Comparison of ENCODE assay signal across 7 cellular contexts in the genomic region with DNA sequence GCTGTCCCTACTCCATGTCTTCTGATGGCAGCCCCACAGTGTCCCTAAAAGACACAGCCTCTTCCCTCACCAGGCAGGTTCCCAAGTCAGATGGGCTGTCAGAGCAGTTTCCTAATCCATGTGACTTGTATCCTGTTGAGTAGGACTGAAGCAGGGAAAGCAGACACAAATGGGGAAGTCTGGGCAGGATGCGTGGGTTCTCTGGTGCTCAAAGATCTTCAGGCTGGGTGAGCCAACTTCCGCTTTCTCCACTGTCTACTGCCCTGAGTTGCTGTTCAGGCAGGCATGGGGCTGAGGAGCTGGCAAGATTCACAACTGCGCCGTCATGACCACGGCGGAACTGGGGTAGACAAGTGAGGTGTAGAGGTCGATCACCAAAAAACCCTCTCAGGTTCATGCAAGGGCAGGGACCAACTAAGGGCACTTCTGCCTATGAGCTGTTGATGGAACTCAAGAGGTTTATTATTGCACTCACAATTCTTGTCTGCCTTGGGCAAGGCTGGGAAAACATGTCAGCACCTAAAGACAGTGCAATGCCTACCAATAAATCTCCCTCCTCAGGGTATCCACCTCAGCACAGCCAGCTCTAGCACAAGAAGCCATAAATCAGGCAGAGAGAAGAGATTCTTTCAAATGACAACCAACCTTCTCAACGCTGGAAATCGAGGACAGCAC.
DNase-seq lines count a peak whose midpoint lies in the region; ATAC-seq and TF ChIP-seq lines count a peak whose summit lies in the region.

No MANE protein-coding gene starts in this region.

- ATAC-seq in GM19438 (IDR thresholded peaks at IDR 0.05; ENCODE audit: low read depth, unreplicated experiment) = peak; percentile 54
- peak; percentile 65 for ATAC-seq in HG03460 (IDR thresholded peaks at IDR 0.05; ENCODE audit: unreplicated experiment)
- no peak for ATAC-seq in HG03520 (IDR thresholded peaks at IDR 0.05; ENCODE audit: unreplicated experiment)

- H3K36me3 Mint-ChIP-seq in nephron (ENCODE audit: low read depth) = no peaks in the 10 kb centered on the region

- no peak for TF ChIP-seq CTCF in nephron (IDR thresholded peaks at IDR 0.05; ENCODE audit: unreplicated experiment in 3 of 3)

- DNase-seq in activated CD4-positive, alpha-beta T cell treated with anti-CD3 and anti-CD28 coated beads for 4 hours = peak; percentile 72 to 76
- peak; percentile 67 for DNase-seq in effector CD4-positive, alpha-beta T cell
- DNase-seq in NCI-H1105 (lab: John Stamatoyannopoulos, UW) = no peak

- H3K27ac Mint-ChIP-seq in nephron = peak overlapping the region in 2 of 3 experiments; percentile 23 to 44

- H3K27me3 Mint-ChIP-seq in nephron (ENCODE audit: low read depth) = no peaks in the 10 kb centered on the region

- peaks cover 57% of the 10 kb centered on the region for H3K4me1 Mint-ChIP-seq in nephron

- H3K4me3 Mint-ChIP-seq in nephron = no peak overlapping the region

- no peaks in the 10 kb centered on the region for H3K9me3 Mint-ChIP-seq in nephron
